ENCODE assay signal across 29 cellular contexts in genomic region chr9:17521456-17521855, GRCh38. TPM values are rescaled to one million over a fixed set of nuclear protein-coding genes. Genes with fewer than 3 reads are reported as not detected.
DNase-seq lines count a peak whose midpoint lies in the region; ATAC-seq and TF ChIP-seq lines count a peak whose summit lies in the region.
"Had no signal": no experiment of that assay in that cellular context is flagged by ENCODE, and none has a peak within 500 bp of the region (broad histone marks: within the 10 kb centered on the region; RNA-seq: fewer than 3 reads in every experiment).

No MANE protein-coding gene starts in this region.

- ATAC-seq in activated CD8-positive, alpha-beta memory T cell treated with anti-CD3 and anti-CD28 coated beads, Interleukin-2, amount 10 ng/mL, durations not matched to agents 7 days and 5 days, result no peak
- ATAC-seq in GM21447 (IDR thresholded peaks at IDR 0.05; ENCODE audit: unreplicated experiment), result no peak
- ATAC-seq: esophagus mucosa, heart right ventricle, right cardiac atrium, T-cell had no signal

- no peak overlapping the region for H3K4me2 ChIP-seq in MM.1S (ENCODE audit: low read depth, low read length)
- H3K4me2 ChIP-seq: KMS-11 had no signal

- DNase-seq in NCI-H2171 treated with DMSO at 0.1 percent for 48 hours (lab: John Stamatoyannopoulos, UW) (peak; percentile 1), NCI-H2171 (lab: John Stamatoyannopoulos, UW) (no peak), NCI-H146 (lab: John Stamatoyannopoulos, UW) (peak; percentile 83), cerebellar cortex (ENCODE audit: low spot score) (peak; percentile 37), MM.1S (no peak)
- no peak for DNase-seq in activated CD8-positive, alpha-beta memory T cell treated with anti-CD3 and anti-CD28 coated beads, Interleukin-2, amount 10 ng/mL, durations not matched to agents 7 days and 5 days
- DNase-seq: activated CD4-positive, alpha-beta T cell treated with anti-CD3 and anti-CD28 coated beads, Interleukin-2, amount 50 U/mL, for 4 hours; activated CD8-positive, alpha-beta memory T cell treated with anti-CD3 and anti-CD28 coated beads, Interleukin-2, amount 50 U/mL, for 48 hours; colonic mucosa; DMS53; effector CD8-positive, alpha-beta T cell; foreskin fibroblast; heart right ventricle; NCI-H524; right cardiac atrium; SJCRH30; stimulated activated CD4-positive, alpha-beta T cell treated with anti-CD3 and anti-CD28 coated beads, Interleukin-2, amount 100 ng/mL, for 24 hours; T-cell; transverse colon had no signal

- no peaks in the 10 kb centered on the region for H3K9me3 Mint-ChIP-seq in activated CD8-positive, alpha-beta memory T cell treated with anti-CD3 and anti-CD28 coated beads, Interleukin-2, amount 10 ng/mL, durations not matched to agents 7 days and 5 days (ENCODE audit: low read depth)
- H3K9me3 Mint-ChIP-seq: activated naive CD4-positive, alpha-beta T cell treated with anti-CD3 and anti-CD28 coated beads, Interleukin-2, amount 50 U/mL, for 24 hours; nephron had no signal

- H3K4me3 Mint-ChIP-seq in activated CD8-positive, alpha-beta memory T cell treated with anti-CD3 and anti-CD28 coated beads, Interleukin-2, amount 10 ng/mL, durations not matched to agents 7 days and 5 days, result no peak overlapping the region
- H3K4me3 Mint-ChIP-seq: activated naive CD4-positive, alpha-beta T cell treated with anti-CD3 and anti-CD28 coated beads, Interleukin-2, amount 50 U/mL, for 24 hours; nephron; T-cell had no signal

- H3K27ac Mint-ChIP-seq in activated CD8-positive, alpha-beta memory T cell treated with anti-CD3 and anti-CD28 coated beads, Interleukin-2, amount 10 ng/mL, durations not matched to agents 7 days and 5 days, result no peak overlapping the region
- H3K27ac Mint-ChIP-seq: activated naive CD4-positive, alpha-beta T cell treated with anti-CD3 and anti-CD28 coated beads, Interleukin-2, amount 50 U/mL, for 24 hours; nephron; T-cell had no signal

- no peaks in the 10 kb centered on the region for H3K36me3 Mint-ChIP-seq in activated CD8-positive, alpha-beta memory T cell treated with anti-CD3 and anti-CD28 coated beads, Interleukin-2, amount 10 ng/mL, durations not matched to agents 7 days and 5 days
- H3K36me3 Mint-ChIP-seq: activated naive CD4-positive, alpha-beta T cell treated with anti-CD3 and anti-CD28 coated beads, Interleukin-2, amount 50 U/mL, for 24 hours; T-cell had no signal

- no peaks in the 10 kb centered on the region for H3K9me2 ChIP-seq in MM.1S (replicated peaks; ENCODE audit: insufficient read depth, low read length)

- H3K9me3 ChIP-seq in neuron (ENCODE audit: low read length), result no peaks in the 10 kb centered on the region
- H3K9me3 ChIP-seq in MM.1S (replicated peaks; ENCODE audit: insufficient read depth, low read length), result no peaks in the 10 kb centered on the region
- H3K9me3 ChIP-seq: colonic mucosa, heart right ventricle, SJCRH30, transverse colon had no signal

- no peaks in the 10 kb centered on the region for H3K79me2 ChIP-seq in MM.1S (ENCODE audit: low read length)
- H3K79me2 ChIP-seq: parathyroid adenoma had no signal

- TF ChIP-seq CTCF in MM.1S (IDR thresholded peaks at IDR 0.05; ENCODE audit: low read length), result no peak

- H3K27me3 Mint-ChIP-seq in activated CD8-positive, alpha-beta memory T cell treated with anti-CD3 and anti-CD28 coated beads, Interleukin-2, amount 10 ng/mL, durations not matched to agents 7 days and 5 days, result no peaks in the 10 kb centered on the region
- H3K27me3 Mint-ChIP-seq: activated naive CD4-positive, alpha-beta T cell treated with anti-CD3 and anti-CD28 coated beads, Interleukin-2, amount 50 U/mL, for 24 hours; T-cell had no signal

- H3K27me3 ChIP-seq in neuron (ENCODE audit: insufficient read depth, low read length) (no peaks in the 10 kb centered on the region), MM.1S (replicated peaks; ENCODE audit: insufficient read depth, low read length) (no peaks in the 10 kb centered on the region)
- H3K27me3 ChIP-seq: colonic mucosa, heart right ventricle, SJCRH30, transverse colon had no signal

- H3K27ac ChIP-seq in MM.1S (ENCODE audit: low read length), result no peak overlapping the region
- H3K27ac ChIP-seq: colonic mucosa, heart right ventricle, KMS-11, parathyroid adenoma, SJCRH30, transverse colon had no signal

- H2AFZ ChIP-seq in neuron (ENCODE audit: low read depth, low read length), result peak overlapping the region; percentile 80
- no peak overlapping the region for H2AFZ ChIP-seq in MM.1S (ENCODE audit: low read length)
- H2AFZ ChIP-seq: parathyroid adenoma had no signal

- H3K4me1 ChIP-seq in neuron (ENCODE audit: insufficient read depth, low read length) (peaks cover 35% of the 10 kb centered on the region), MM.1S (ENCODE audit: low read length) (no peaks in the 10 kb centered on the region)
- H3K4me1 ChIP-seq: colonic mucosa, heart right ventricle, parathyroid adenoma, SJCRH30 had no signal

- CTCF ChIA-PET in activated CD8-positive, alpha-beta memory T cell treated with anti-CD3 and anti-CD28 coated beads, Interleukin-2, amount 10 ng/mL, durations not matched to agents 7 days and 5 days (lab: Charles Lee), result no interaction called here

- no peaks in the 10 kb centered on the region for H3K36me3 ChIP-seq in neuron (ENCODE audit: insufficient read depth, low read length)
- H3K36me3 ChIP-seq in MM.1S (replicated peaks; ENCODE audit: insufficient read depth, low read length), result no peaks in the 10 kb centered on the region
- H3K36me3 ChIP-seq: colonic mucosa, heart right ventricle, SJCRH30, transverse colon had no signal

- no peak overlapping the region for H3K9ac ChIP-seq in MM.1S (ENCODE audit: low read length)
- H3K9ac ChIP-seq: KMS-11, parathyroid adenoma had no signal

- H3K4me1 Mint-ChIP-seq in activated CD8-positive, alpha-beta memory T cell treated with anti-CD3 and anti-CD28 coated beads, Interleukin-2, amount 10 ng/mL, durations not matched to agents 7 days and 5 days, result no peaks in the 10 kb centered on the region
- H3K4me1 Mint-ChIP-seq: activated naive CD4-positive, alpha-beta T cell treated with anti-CD3 and anti-CD28 coated beads, Interleukin-2, amount 50 U/mL, for 24 hours; T-cell had no signal

- no peaks in the 10 kb centered on the region for H4K20me1 ChIP-seq in MM.1S (ENCODE audit: insufficient read depth, low read length)

- H3K4me3 ChIP-seq in neuron (ENCODE audit: low read length) (no peak overlapping the region), MM.1S (ENCODE audit: low read length) (no peak overlapping the region)
- H3K4me3 ChIP-seq: colonic mucosa, heart right ventricle, SJCRH30, transverse colon had no signal

- no peaks in the 10 kb centered on the region for H3F3A ChIP-seq in MM.1S (ENCODE audit: insufficient read depth, low read length)

RNA-seq across cellular contexts. Expression of gene SH3GL2, which starts 57.4 kb away (rescaled TPM):
- not detected for total RNA-seq in activated CD8-positive, alpha-beta memory T cell treated with anti-CD3 and anti-CD28 coated beads, Interleukin-2, amount 10 ng/mL, durations not matched to agents 7 days and 5 days
- total RNA-seq: A673, bronchial epithelial cell, esophagus mucosa, lung microvascular endothelial cell, T-cell had no signal

Comparison
In these comparisons a context has a peak if more than half of its experiments do, and no peak if none do; other contexts are left out.
1. DNase-seq: peak in NCI-H2171 treated with DMSO at 0.1 percent for 48 hours (single experiment), NCI-H146 (single experiment) and cerebellar cortex (single experiment); none in NCI-H2171 (single experiment), activated CD8-positive, alpha-beta memory T cell treated with anti-CD3 and anti-CD28 coated beads, Interleukin-2, amount 10 ng/mL, durations not matched to agents 7 days and 5 days (single experiment) and MM.1S (single experiment).